ENCODE assay signal across 8 cellular contexts in genomic region chr10:73743905-73744689, GRCh38. TPM values are rescaled to one million over a fixed set of nuclear protein-coding genes. Genes with fewer than 3 reads are reported as not detected.
A peak's percentile ranks its signal among the peaks of the same experiment; 100 is the strongest.
DNase-seq lines count a peak whose midpoint lies in the region; ATAC-seq and TF ChIP-seq lines count a peak whose summit lies in the region.

TSS of gene SEC24C (plus strand) at chr10:73744372. CDS start at chr10:73746833, 2,461 bp downstream.

- DNase-seq in CD8-positive, alpha-beta T cell, result peak; percentile 91 to 97 (median 95)
- DNase-seq in HT-29 (ENCODE audit: low spot score) (peak; percentile 97), NOMO-1 (lab: John Stamatoyannopoulos, UW; ENCODE audit: unreplicated experiment in 2 of 2) (peak; percentile 96), lung microvascular endothelial cell (ENCODE audit: low read depth in 2 of 2) (peak; percentile 97)
- peak; percentile 87 to 96 (median 89) for DNase-seq in effector memory CD4-positive, alpha-beta T cell
- DNase-seq in stimulated activated CD4-positive, alpha-beta T cell treated with anti-CD3 and anti-CD28 coated beads, TNF-alpha, amount 100 ng/mL, for 48 hours (ENCODE audit: low read depth in 3 of 3), result peak; percentile 89 to 93 (median 92)

- CTCF ChIA-PET in CD8-positive, alpha-beta T cell (lab: Charles Lee), result interaction anchor here (1.0 to 1.6 kb wide), 8 partner anchors 13 to 142 kb away, joined by 3 to 8 read pairs (median 4); partner anchors contain the start of gene CHCHD1
- CTCF ChIA-PET in activated CD8-positive, alpha-beta memory T cell treated with anti-CD3 and anti-CD28 coated beads for 36 hours (lab: Charles Lee), result interaction anchor here (0.5 to 1.8 kb wide), 4 partner anchors 12 to 24 kb away, joined by 3 to 10 read pairs (median 3); no protein-coding TSS in a partner anchor

- H3K36me3 ChIP-seq in CD8-positive, alpha-beta T cell (ENCODE audit: insufficient read depth, low read length), result no peaks in the 10 kb centered on the region
- H3K36me3 ChIP-seq in effector memory CD4-positive, alpha-beta T cell (ENCODE audit: control insufficient read depth, insufficient read depth, low read length), result peaks cover 13% of the 10 kb centered on the region

- H3K27ac ChIP-seq in CD8-positive, alpha-beta T cell (ENCODE audit: low read depth, low read length), result peak within 1 kb of the TSS; percentile 94
- peak within 1 kb of the TSS; percentile 90 for H3K27ac ChIP-seq in effector memory CD4-positive, alpha-beta T cell (ENCODE audit: insufficient read depth, low read length, poor library complexity, severe bottlenecking)

- ATAC-seq in CD8-positive, alpha-beta T cell, result peak; percentile 89
- ATAC-seq in GM19468 (IDR thresholded peaks at IDR 0.05; ENCODE audit: extremely low read depth, unreplicated experiment), result peak; percentile 74

- H3K9me3 Mint-ChIP-seq in CD8-positive, alpha-beta T cell, result no peaks in the 10 kb centered on the region

- H3K9me3 ChIP-seq in CD8-positive, alpha-beta T cell (ENCODE audit: low read length), result no peaks in the 10 kb centered on the region
- H3K9me3 ChIP-seq in effector memory CD4-positive, alpha-beta T cell (ENCODE audit: control insufficient read depth, low read length), result no peaks in the 10 kb centered on the region

- H3K4me1 ChIP-seq in CD8-positive, alpha-beta T cell (ENCODE audit: insufficient read depth, low read length), result peaks cover 31% of the 10 kb centered on the region
- H3K4me1 ChIP-seq in effector memory CD4-positive, alpha-beta T cell (ENCODE audit: control insufficient read depth, insufficient read depth, low read length, poor library complexity, severe bottlenecking), result peaks cover 5% of the 10 kb centered on the region

- no peaks in the 10 kb centered on the region for H3K27me3 ChIP-seq in CD8-positive, alpha-beta T cell (ENCODE audit: insufficient read depth, low read length)
- H3K27me3 ChIP-seq in effector memory CD4-positive, alpha-beta T cell (replicated peaks; ENCODE audit: control insufficient read depth, insufficient read depth, low read length, poor library complexity, severe bottlenecking), result no peaks in the 10 kb centered on the region

- H3K4me3 Mint-ChIP-seq in CD8-positive, alpha-beta T cell, result peak within 1 kb of the TSS; percentile 100

- peak within 1 kb of the TSS; percentile 78 for H3K4me3 ChIP-seq in CD8-positive, alpha-beta T cell (ENCODE audit: low read depth, low read length)
- H3K4me3 ChIP-seq in effector memory CD4-positive, alpha-beta T cell (ENCODE audit: insufficient read depth, low read depth, low read length, poor library complexity, severe bottlenecking), result peak within 1 kb of the TSS; percentile 95

- peak within 1 kb of the TSS; percentile 100 for H3K27ac Mint-ChIP-seq in CD8-positive, alpha-beta T cell

- no peak for TF ChIP-seq CTCF in CD8-positive, alpha-beta T cell (IDR thresholded peaks at IDR 0.05)

- POLR2A ChIA-PET in CD8-positive, alpha-beta T cell (lab: Charles Lee), result interaction anchor here (0.7 to 4.6 kb wide), 12 partner anchors 11 to 248 kb away, joined by 3 to 32 read pairs (median 9); partner anchors contain the start of genes CHCHD1 and PPP3CB
- POLR2A ChIA-PET in activated CD8-positive, alpha-beta memory T cell treated with anti-CD3 and anti-CD28 coated beads for 36 hours (lab: Charles Lee), result interaction anchor here (0.8 to 3.7 kb wide), 7 partner anchors 8 to 331 kb away, joined by 3 to 24 read pairs (median 4); a partner anchor contains a TSS

- H3K36me3 Mint-ChIP-seq in CD8-positive, alpha-beta T cell, result peaks cover 33% of the 10 kb centered on the region

- intact Hi-C loops in CD8-positive, alpha-beta T cell (cut with DNase I, micrococcal nuclease), result loop anchor here (1.0 to 5.0 kb wide), 12 partner anchors 14 to 1488 kb away; partner anchors contain the start of genes NDST2 (in 2 of the 2), ZSWIM8 (in 2 of the 2), ANXA7 (in 1 of the 2) and DNAJC9 (in 1 of the 2)

- H3K4me1 Mint-ChIP-seq in CD8-positive, alpha-beta T cell (ENCODE audit: low read depth), result peaks cover 38% of the 10 kb centered on the region

- no peaks in the 10 kb centered on the region for H3K27me3 Mint-ChIP-seq in CD8-positive, alpha-beta T cell (ENCODE audit: low read depth)

RNA-seq across cellular contexts. Expression of gene SEC24C, which starts in this region (rescaled TPM):
- total RNA-seq in CD8-positive, alpha-beta T cell, result 10 to 100 TPM; 76.9 to 78.6 TPM
- total RNA-seq in HT-29 (2014; rRNA removed; shearing (Covaris generic)), result 63.2 and 76.5 TPM in 2 replicates
- 10 to 100 TPM; 89.0 to 89.9 TPM for total RNA-seq in activated CD8-positive, alpha-beta memory T cell treated with anti-CD3 and anti-CD28 coated beads for 36 hours
- 46.9 and 52.8 TPM in 2 replicates for total RNA-seq in lung microvascular endothelial cell

Comparison
In these comparisons a context has a peak if more than half of its experiments do, and no peak if none do; other contexts are left out.
1. Peak in every context shown above with its lines: DNase-seq, ATAC-seq, H3K4me3 ChIP-seq and H3K27ac ChIP-seq.